1 cellular context compared by ENCODE assay signal in the genomic region with DNA sequence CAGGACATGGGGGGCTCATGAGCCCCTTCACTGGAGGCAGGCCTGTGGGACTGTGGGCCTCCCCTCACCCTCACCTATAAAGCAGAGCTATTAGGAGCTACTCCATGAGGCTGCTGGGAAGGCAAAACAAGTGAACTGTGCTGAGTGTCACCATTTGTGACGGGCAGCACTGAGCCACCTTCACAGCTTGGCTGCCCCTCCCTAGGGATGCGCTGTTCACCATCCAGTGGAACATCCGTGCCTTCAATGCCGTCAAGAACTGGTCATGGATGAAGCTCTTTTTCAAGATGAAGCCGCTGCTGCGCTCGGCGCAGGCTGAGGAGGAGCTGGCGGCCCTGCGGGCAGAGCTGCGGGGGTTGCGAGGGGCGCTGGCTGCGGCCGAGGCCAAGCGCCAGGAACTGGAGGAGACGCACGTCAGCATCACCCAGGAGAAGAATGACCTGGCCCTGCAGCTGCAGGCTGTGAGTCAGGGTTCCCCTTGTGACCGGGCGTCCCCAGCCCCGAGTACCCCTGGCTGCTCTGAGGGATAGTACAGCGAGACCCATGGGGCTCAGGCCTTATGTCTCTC.
A peak's percentile ranks its signal among the peaks of the same experiment; 100 is the strongest.
TF ChIP-seq lines count a peak whose summit lies in the region.

No MANE protein-coding gene starts in this region.

TF ChIP-seq in K562, 482 proteins besides CTCF, POLR2A, EP300 and RAD21:
- TF ChIP-seq POLR2G (IDR thresholded peaks at IDR 0.05; ENCODE audit: low read depth, low read length) (0 out of 2 replicates have a peak, but pooled peaks have one; percentile 38), SRF (CRISPR knock-in tag; IDR thresholded peaks at IDR 0.05) (no peak), NFE2 (IDR thresholded peaks at IDR 0.05; ENCODE audit: low read depth) (no peak), TAL1 (IDR thresholded peaks at IDR 0.05) (no peak)
